8 cellular contexts compared by ENCODE assay signal in the genomic region with DNA sequence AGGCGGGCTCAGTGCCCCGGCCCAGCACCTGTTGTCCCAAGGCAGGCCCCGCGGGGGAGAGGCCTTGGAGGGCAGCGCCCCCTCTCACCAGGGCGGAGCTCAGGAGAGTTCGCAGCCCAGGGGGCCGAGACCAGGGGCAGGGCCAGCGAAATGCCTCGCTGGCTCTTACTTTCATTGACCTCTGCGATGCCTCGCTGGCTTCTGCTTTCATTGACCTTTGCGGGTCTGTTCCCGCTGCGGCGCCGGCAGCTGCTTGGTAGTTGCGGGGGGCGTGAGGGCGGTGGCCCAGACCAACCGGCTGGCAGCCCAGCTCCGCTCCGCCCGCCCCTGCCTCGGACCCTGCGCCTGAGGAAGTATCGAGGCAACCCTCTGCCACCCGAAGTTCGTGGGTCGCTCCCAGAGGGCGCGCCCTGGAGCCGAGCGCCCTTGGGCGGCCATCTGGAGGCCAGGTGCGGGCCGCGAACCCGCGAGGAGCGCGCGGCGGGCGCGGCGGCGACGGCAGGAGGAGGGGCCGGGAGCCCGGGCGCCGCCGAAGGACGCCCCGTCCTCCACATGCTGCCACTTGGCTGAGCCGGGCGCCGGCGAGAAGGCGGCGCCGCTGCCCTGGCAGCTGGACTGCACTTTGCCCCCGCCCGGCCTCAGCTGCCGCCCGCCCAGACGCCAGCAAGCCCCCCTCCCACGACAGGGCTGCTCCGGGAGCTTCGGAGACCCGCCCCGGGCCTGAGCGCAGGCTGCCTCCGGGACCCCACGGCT.
DNase-seq lines count a peak whose midpoint lies in the region; ATAC-seq, FAIRE-seq and TF ChIP-seq lines count a peak whose summit lies in the region.

No MANE protein-coding gene starts in this region.

- H3K4me3 ChIP-seq in mononuclear cell (ENCODE audit: low read length) = peak overlapping the region; percentile 25
- H3K4me3 ChIP-seq in tibial artery = peak overlapping the region; percentile 55 to 85

- H3K27ac ChIP-seq in tibial artery = peak overlapping the region; percentile 62 to 71

- DNase-seq in NCI-H82 (lab: John Stamatoyannopoulos, UW) (peak; percentile 71), NCI-H82 treated with DMSO at 0.1 percent for 48 hours (lab: John Stamatoyannopoulos, UW; ENCODE audit: unreplicated experiment) (no peak), HTR-8/SVneo (ENCODE audit: insufficient read length, low spot score) (peak; percentile 62), T-helper 9 cell (peak; percentile 1), erythroblast (lab: John Stamatoyannopoulos, UW) (peak; percentile 87 to 88), tibial artery (peak in 1 of 2 donors; percentile 66)

- peaks cover 15% of the 10 kb centered on the region for H3K4me1 ChIP-seq in mononuclear cell (ENCODE audit: insufficient read depth, low read length)
- peaks cover 0 to 23% (median 9%) of the 10 kb centered on the region in 4 donors for H3K4me1 ChIP-seq in tibial artery

- peak; percentile 56 for TF ChIP-seq POLR2A in erythroblast (IDR thresholded peaks at IDR 0.05; ENCODE audit: low read length)

- peaks cover 9% of the 10 kb centered on the region for H3K27me3 ChIP-seq in mononuclear cell (ENCODE audit: insufficient read depth, low read length)
- H3K27me3 ChIP-seq in tibial artery = no peaks in the 10 kb centered on the region

- TF ChIP-seq CTCF in tibial artery (IDR thresholded peaks at IDR 0.05) = peak in 1 of 2 experiments; percentile 22

- ATAC-seq in GM21528 (IDR thresholded peaks at IDR 0.05; ENCODE audit: low FRiP score, unreplicated experiment) = peak; percentile 85

- H3K9me3 ChIP-seq in mononuclear cell (ENCODE audit: low read depth, low read length) = no peaks in the 10 kb centered on the region
- no peaks in the 10 kb centered on the region for H3K9me3 ChIP-seq in tibial artery

- intact Hi-C loops in tibial artery (cut with DNase I; ENCODE audit: low total_unique reads) = no loop called here

- no peaks in the 10 kb centered on the region for H3K36me3 ChIP-seq in tibial artery

- FAIRE-seq in HTR-8/SVneo (lab: Jason Lieb, UNC) = no peak
